In genomic region chr6:76565932-76566331, GRCh38 we compare ENCODE assay signal across 8 cellular contexts.
"Had no signal": no experiment of that assay in that cellular context is flagged by ENCODE, and none has a peak within 500 bp of the region (broad histone marks: within the 10 kb centered on the region; RNA-seq: fewer than 3 reads in every experiment).

No MANE protein-coding gene starts in this region.

- H3K27ac ChIP-seq: HL-60 had no signal

- ATAC-seq: HCT116, K562 had no signal

- H3K9me3 ChIP-seq: HAP-1 had no signal

- H3K36me3 ChIP-seq: HAP-1 had no signal

- H3K27ac Mint-ChIP-seq: HFFc6 had no signal

- H3K4me3 Mint-ChIP-seq: HFFc6 had no signal

- H3K4me3 ChIP-seq: HAP-1, K562 had no signal

- DNase-seq: GOT3, HFFc6, IMR-90, KG1 had no signal

- H3K4me1 ChIP-seq: HAP-1 had no signal
